Comparison of ENCODE assay signal across 27 cellular contexts in genomic region chr14:61875483-61875882, GRCh38.
DNase-seq lines count a peak whose midpoint lies in the region; ATAC-seq, FAIRE-seq and TF ChIP-seq lines count a peak whose summit lies in the region.
"Had no signal": no experiment of that assay in that cellular context is flagged by ENCODE, and none has a peak within 500 bp of the region (broad histone marks: within the 10 kb centered on the region; RNA-seq: fewer than 3 reads in every experiment).

No MANE protein-coding gene starts in this region.

- no peaks in the 10 kb centered on the region for H3K36me3 ChIP-seq in aorta (ENCODE audit: control insufficient read depth in 1 of 2, insufficient read depth in 2 of 2, low read length in 1 of 2)
- H3K36me3 ChIP-seq: BLaER1 treated with 17β-estradiol and CSF1 and Interleukin-3, amounts not matched to agents 10 nM and 100 nM had no signal

- FAIRE-seq in A549 (lab: Jason Lieb, UNC) (no peak), HTR-8/SVneo (lab: Jason Lieb, UNC) (no peak)
- FAIRE-seq: GM12891, GM19239, RCC 7860 had no signal

- H3K4me1 ChIP-seq in A549 (no peaks in the 10 kb centered on the region), aorta (ENCODE audit: control insufficient read depth in 1 of 2, insufficient read depth in 2 of 2, low read length in 2 of 2) (no peaks in the 10 kb centered on the region)

- 14% methylated on average over 1 of the region's 1 CpG for WGBS in A549 (ENCODE audit: missing lambda C conversion rate)
- 91 to 93% methylated on average over 1 of the region's 1 CpG for WGBS in aorta, 2 donors

- TF ChIP-seq POLR2A in A549 (IDR thresholded peaks at IDR 0.05; ENCODE audit: low read length) = no peak

- DNase-seq in A549 (ENCODE audit: low read depth in 1 of 2, low spot score in 1 of 2) = no peak
- peak; percentile 98 for DNase-seq in G401 (ENCODE audit: low spot score)
- DNase-seq in aorta = no peak
- no peak for DNase-seq in HTR-8/SVneo (ENCODE audit: insufficient read length, low spot score)
- no peak for DNase-seq in RPMI8226
- DNase-seq: CD4-positive, alpha-beta T cell; COR-L47; DMS79; EL; GF-D8; NCI-H1048; NCI-H1417; NCI-H187; NCI-H2081 treated with DMSO at 0.1 percent for 48 hours; NCI-H446; NCI-H524 treated with DMSO at 0.1 percent for 48 hours; NCI-H774 had no signal

- H3K27ac ChIP-seq in A549 (no peak overlapping the region), angular gyrus (ENCODE audit: low read depth, low read length) (peak overlapping the region; percentile 57), cingulate gyrus (ENCODE audit: low read depth, low read length) (peak overlapping the region; percentile 15), aorta (ENCODE audit: low read depth in 1 of 2, low read length in 2 of 2) (no peak overlapping the region)
- H3K27ac ChIP-seq: BLaER1 treated with 17β-estradiol and CSF1 and Interleukin-3, amounts not matched to agents 10 nM and 100 nM; HL-60 had no signal

- no peaks in the 10 kb centered on the region for H3K27me3 ChIP-seq in aorta (ENCODE audit: control insufficient read depth in 1 of 2, insufficient read depth in 2 of 2, low read length in 1 of 2)
- H3K27me3 ChIP-seq: BLaER1 treated with 17β-estradiol and CSF1 and Interleukin-3, amounts not matched to agents 10 nM and 100 nM had no signal

- no peak overlapping the region for H3K4me2 ChIP-seq in A549
- H3K4me2 ChIP-seq: SK-N-SH had no signal

- H3K4me3 ChIP-seq in A549 (no peak overlapping the region), aorta (ENCODE audit: low read length in 2 of 2) (no peak overlapping the region)
- H3K4me3 ChIP-seq: BLaER1 treated with 17β-estradiol and CSF1 and Interleukin-3, amounts not matched to agents 10 nM and 100 nM had no signal

- ATAC-seq in A549 (no peak), aorta (ENCODE audit: low FRiP score) (no peak), GM21423 (IDR thresholded peaks at IDR 0.05; ENCODE audit: unreplicated experiment) (no peak)
- ATAC-seq: HCT116 had no signal

- POLR2A ChIA-PET in A549 (lab: Yijun Ruan, JAX) = no interaction called here

- TF ChIP-seq EP300 in A549 (IDR thresholded peaks at IDR 0.05) = no peak

- intact Hi-C loops in aorta (cut with DNase I) = no loop called here

- CTCF ChIA-PET in A549 (lab: Yijun Ruan, JAX) = no interaction called here

- no peak for TF ChIP-seq RAD21 in A549 (conservative IDR thresholded peaks at IDR 0.05 in 1 of 2, IDR thresholded peaks at IDR 0.05 in 1 of 2)

- no peak for TF ChIP-seq CTCF in A549 (IDR thresholded peaks at IDR 0.05)

- in situ Hi-C loops in G401 (cut with HindIII; ENCODE audit: low sequenced_read_pairs) = no loop called here

- H3K9me3 ChIP-seq in A549 (peaks cover 8% of the 10 kb centered on the region), aorta (ENCODE audit: control insufficient read depth, low read length) (no peaks in the 10 kb centered on the region)
- H3K9me3 ChIP-seq: SK-N-SH had no signal

TF ChIP-seq in A549, 52 proteins besides CTCF, POLR2A, EP300 and RAD21:
- TF ChIP-seq HOXA7 (CRISPR knock-in tag; IDR thresholded peaks at IDR 0.05) (no peak), CBX8 (IDR thresholded peaks at IDR 0.05) (0 out of 2 replicates have a peak, but pooled peaks have one; percentile 43)
TF ChIP-seq in A549: peak in this region for 1.

Comparison
In these comparisons a context has a peak if more than half of its experiments do, and no peak if none do; other contexts are left out.
1. H3K27ac ChIP-seq: peak in angular gyrus (single experiment) and cingulate gyrus (single experiment); none in A549 (0 of 2) and aorta (0 of 2).